Comparison of ENCODE assay signal across 12 cellular contexts in the genomic region with DNA sequence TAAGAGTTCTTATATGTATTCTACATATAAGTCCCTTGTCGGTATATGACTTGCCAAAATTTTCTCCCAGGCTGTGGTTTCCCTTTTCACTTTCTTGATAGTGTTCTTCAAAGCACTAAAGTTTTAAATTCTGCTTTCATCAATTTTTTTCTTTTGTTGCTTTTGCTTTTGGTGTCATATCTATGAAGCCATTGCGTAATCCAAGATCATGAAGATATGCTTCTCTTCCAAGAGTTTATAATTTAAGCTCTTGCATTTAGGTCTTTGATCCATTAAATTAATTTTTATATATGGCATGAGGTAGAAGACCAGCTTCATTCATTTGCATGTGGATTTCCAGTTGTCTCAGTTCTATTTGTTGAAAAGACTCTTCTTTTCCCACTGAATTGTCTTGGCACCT.
"Had no signal": no experiment of that assay in that cellular context is flagged by ENCODE, and none has a peak within 500 bp of the region (broad histone marks: within the 10 kb centered on the region; RNA-seq: fewer than 3 reads in every experiment).

No MANE protein-coding gene starts in this region.

- DNase-seq: activated CD4-positive, alpha-beta T cell treated with anti-CD3 and anti-CD28 coated beads, Interleukin-2, amount 50 U/mL, for 1 hour; activated naive CD4-positive, alpha-beta T cell treated with Interleukin-2 at 50 U/mL for 16 hours; body of pancreas; effector memory CD4-positive, alpha-beta T cell; foreskin melanocyte; head of caudate nucleus; stimulated activated CD4-positive, alpha-beta T cell treated with anti-CD3 and anti-CD28 coated beads, Interleukin-2, amount 100 ng/mL, for 48 hours; thyroid gland had no signal

- H3K27ac Mint-ChIP-seq: stimulated activated memory B cell treated with anti-CD40 and anti-IgM and Interleukin-4, amounts not matched to agents 10 μg/mL and 1 μg/mL and 100 μg/mL, for 72 hours; T-helper 2 cell treated with Interferon-gamma antibody and Interleukin-4, amounts not matched to agents 5 μg/mL and 100 μg/mL, for 36 hours had no signal

- ATAC-seq: activated CD4-positive, CD25-positive, alpha-beta regulatory T cell treated with anti-CD3 and anti-CD28 coated beads, Interleukin-2, amount 50 U/mL, for 24 hours; body of pancreas; stimulated activated memory B cell treated with anti-CD40 and anti-IgM and Interleukin-4, amounts not matched to agents 10 μg/mL and 1 μg/mL and 100 μg/mL, for 72 hours had no signal

- H3K36me3 ChIP-seq: thyroid gland had no signal

- H3K27ac ChIP-seq: body of pancreas, thyroid gland had no signal

- H3K9me3 Mint-ChIP-seq: central memory CD8-positive, alpha-beta T cell; stimulated activated memory B cell treated with anti-CD40 and anti-IgM and Interleukin-4, amounts not matched to agents 10 μg/mL and 1 μg/mL and 100 μg/mL, for 72 hours; T-helper 2 cell treated with Interferon-gamma antibody and Interleukin-4, amounts not matched to agents 5 μg/mL and 100 μg/mL, for 36 hours had no signal

- H3K9me3 ChIP-seq: body of pancreas, thyroid gland had no signal

- H3K27me3 ChIP-seq: body of pancreas, thyroid gland had no signal

- H3K4me3 ChIP-seq: body of pancreas, thyroid gland had no signal

- H3K4me3 Mint-ChIP-seq: central memory CD8-positive, alpha-beta T cell; stimulated activated memory B cell treated with anti-CD40 and anti-IgM and Interleukin-4, amounts not matched to agents 10 μg/mL and 1 μg/mL and 100 μg/mL, for 72 hours; T-helper 2 cell treated with Interferon-gamma antibody and Interleukin-4, amounts not matched to agents 5 μg/mL and 100 μg/mL, for 36 hours had no signal

- H3K27me3 Mint-ChIP-seq: central memory CD8-positive, alpha-beta T cell; stimulated activated memory B cell treated with anti-CD40 and anti-IgM and Interleukin-4, amounts not matched to agents 10 μg/mL and 1 μg/mL and 100 μg/mL, for 72 hours had no signal
